ENCODE assay signal across 14 cellular contexts in the genomic region with DNA sequence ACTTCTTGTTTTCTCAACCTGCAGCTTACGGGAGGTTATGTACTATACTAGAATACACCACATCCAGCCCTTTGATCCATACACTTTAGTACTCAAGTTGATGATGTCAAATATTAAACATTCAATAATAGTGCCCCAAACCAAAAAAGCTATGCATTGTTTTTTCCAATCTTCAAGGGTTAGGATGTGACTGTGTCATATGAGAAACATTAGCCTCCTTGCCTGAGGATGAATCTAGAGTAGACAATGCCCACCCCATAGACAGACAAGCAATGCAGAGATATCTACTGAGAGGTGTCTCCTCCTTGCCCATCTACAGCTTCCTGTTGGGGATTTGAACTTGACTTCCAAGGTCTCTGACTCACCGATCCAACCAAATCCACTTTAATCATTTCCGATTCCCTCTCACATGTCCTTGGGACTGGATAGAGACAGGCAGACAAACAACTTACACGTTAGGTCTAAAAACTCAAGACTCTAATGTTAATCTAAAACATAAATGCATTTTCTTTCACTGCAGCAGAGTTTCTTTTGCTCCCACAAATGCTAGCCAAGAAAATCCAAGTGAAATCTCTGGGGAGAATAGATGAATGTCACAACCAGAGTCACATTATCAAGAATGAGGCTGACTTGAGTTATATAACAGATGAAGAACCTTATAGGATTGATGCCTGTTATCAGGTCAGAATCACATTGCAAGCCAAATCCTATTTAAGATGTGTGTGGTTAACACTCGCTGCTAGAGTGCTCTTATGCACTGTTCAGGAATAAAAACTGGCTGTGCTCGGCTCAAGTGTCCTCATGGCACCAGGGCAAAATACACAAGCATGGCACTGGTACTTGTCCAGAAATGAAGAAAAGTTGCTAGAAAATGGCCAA.
DNase-seq lines count a peak whose midpoint lies in the region; ATAC-seq lines count a peak whose summit lies in the region.
"Had no signal": no experiment of that assay in that cellular context is flagged by ENCODE, and none has a peak within 500 bp of the region (broad histone marks: within the 10 kb centered on the region; RNA-seq: fewer than 3 reads in every experiment).

No MANE protein-coding gene starts in this region.

- no peaks in the 10 kb centered on the region for H3K36me3 Mint-ChIP-seq in activated CD8-positive, alpha-beta T cell treated with anti-CD3 and anti-CD28 coated beads, Interleukin-2, amount 10 ng/mL, durations not matched to agents 7 days and 5 days (ENCODE audit: low read depth)
- peaks cover 0 to 2% (median 0%) of the 10 kb centered on the region in 3 donors for H3K36me3 Mint-ChIP-seq in naive thymus-derived CD8-positive, alpha-beta T cell

- no peaks in the 10 kb centered on the region for H3K9me3 Mint-ChIP-seq in activated CD8-positive, alpha-beta T cell treated with anti-CD3 and anti-CD28 coated beads, Interleukin-2, amount 10 ng/mL, durations not matched to agents 7 days and 5 days (ENCODE audit: insufficient read depth)
- peaks cover 0 to 1% (median 0%) of the 10 kb centered on the region in 9 donors for H3K9me3 Mint-ChIP-seq in naive thymus-derived CD8-positive, alpha-beta T cell

- ATAC-seq in activated CD4-positive, CD25-positive, alpha-beta regulatory T cell treated with anti-CD3 and anti-CD28 coated beads, Interleukin-2, amount 50 U/mL, for 24 hours: peak; percentile 14 to 18
- ATAC-seq in GM21515 (IDR thresholded peaks at IDR 0.05; ENCODE audit: unreplicated experiment) (peak; percentile 4), HG02973 (IDR thresholded peaks at IDR 0.05; ENCODE audit: unreplicated experiment) (no peak)
- ATAC-seq in activated CD8-positive, alpha-beta T cell treated with anti-CD3 and anti-CD28 coated beads, Interleukin-2, amount 10 ng/mL, durations not matched to agents 7 days and 5 days: no peak
- ATAC-seq in naive thymus-derived CD8-positive, alpha-beta T cell: no peak
- ATAC-seq: A549 had no signal

- DNase-seq in activated CD4-positive, CD25-positive, alpha-beta regulatory T cell (lab: John Stamatoyannopoulos, UW): no peak
- DNase-seq in activated CD8-positive, alpha-beta T cell treated with anti-CD3 and anti-CD28 coated beads, Interleukin-2, amount 10 ng/mL, durations not matched to agents 7 days and 5 days: no peak
- DNase-seq in naive thymus-derived CD8-positive, alpha-beta T cell: no peak
- DNase-seq in GM19240 (ENCODE audit: insufficient read length, low spot score) (no peak), cerebellar cortex (ENCODE audit: low spot score) (no peak)
- DNase-seq: esophagus squamous epithelium; NCI-H526; posterior cingulate gyrus; SIG-M5; stimulated activated CD4-positive, alpha-beta T cell treated with anti-CD3 and anti-CD28 coated beads, Interleukin-15, amount 100 ng/mL, for 24 hours had no signal

- POLR2A ChIA-PET in activated CD8-positive, alpha-beta T cell treated with anti-CD3 and anti-CD28 coated beads, Interleukin-2, amount 10 ng/mL, durations not matched to agents 7 days and 5 days (lab: Charles Lee): interaction anchor here (0.9 to 1.6 kb wide), 4 partner anchors 68 to 79 kb away, joined by 4 to 15 read pairs (median 5); partner anchors contain the start of gene TNFAIP3
- POLR2A ChIA-PET in naive thymus-derived CD8-positive, alpha-beta T cell (lab: Charles Lee): interaction anchor here (1.2 kb wide), 1 partner anchor 13 kb away, joined by 6 read pairs; no protein-coding TSS in a partner anchor

- H3K27me3 Mint-ChIP-seq in activated CD8-positive, alpha-beta T cell treated with anti-CD3 and anti-CD28 coated beads, Interleukin-2, amount 10 ng/mL, durations not matched to agents 7 days and 5 days (ENCODE audit: low read depth): no peaks in the 10 kb centered on the region
- no peaks in the 10 kb centered on the region for H3K27me3 Mint-ChIP-seq in naive thymus-derived CD8-positive, alpha-beta T cell

- peaks cover 60% of the 10 kb centered on the region for H3K4me1 Mint-ChIP-seq in activated CD8-positive, alpha-beta T cell treated with anti-CD3 and anti-CD28 coated beads, Interleukin-2, amount 10 ng/mL, durations not matched to agents 7 days and 5 days (ENCODE audit: low read depth)
- peaks cover 20 to 58% (median 40%) of the 10 kb centered on the region in 4 donors for H3K4me1 Mint-ChIP-seq in naive thymus-derived CD8-positive, alpha-beta T cell

- CTCF ChIA-PET in activated CD8-positive, alpha-beta T cell treated with anti-CD3 and anti-CD28 coated beads, Interleukin-2, amount 10 ng/mL, durations not matched to agents 7 days and 5 days (lab: Charles Lee): interaction anchor here (0.6 to 17.2 kb wide), 7 partner anchors 8 to 118 kb away, joined by 3 to 399 read pairs (median 6); partner anchors contain the start of gene TNFAIP3

- H3K27ac Mint-ChIP-seq in activated CD8-positive, alpha-beta T cell treated with anti-CD3 and anti-CD28 coated beads, Interleukin-2, amount 10 ng/mL, durations not matched to agents 7 days and 5 days: no peak overlapping the region
- peak overlapping the region in 7 of 10 donors; percentile 14 to 84 (median 33) for H3K27ac Mint-ChIP-seq in naive thymus-derived CD8-positive, alpha-beta T cell

- peak overlapping the region; percentile 46 for H3K4me3 Mint-ChIP-seq in activated CD8-positive, alpha-beta T cell treated with anti-CD3 and anti-CD28 coated beads, Interleukin-2, amount 10 ng/mL, durations not matched to agents 7 days and 5 days
- H3K4me3 Mint-ChIP-seq in naive thymus-derived CD8-positive, alpha-beta T cell: peak overlapping the region in 2 of 10 donors; percentile 26 to 56

Comparison
In these comparisons a context has a peak if more than half of its experiments do, and no peak if none do; other contexts are left out.
1. ATAC-seq: peak in activated CD4-positive, CD25-positive, alpha-beta regulatory T cell treated with anti-CD3 and anti-CD28 coated beads, Interleukin-2, amount 50 U/mL, for 24 hours (2 of 2) and GM21515 (single experiment); none in activated CD8-positive, alpha-beta T cell treated with anti-CD3 and anti-CD28 coated beads, Interleukin-2, amount 10 ng/mL, durations not matched to agents 7 days and 5 days (single experiment), naive thymus-derived CD8-positive, alpha-beta T cell (0 of 2) and HG02973 (single experiment).